ENCODE assay signal across 13 cellular contexts in the genomic region with DNA sequence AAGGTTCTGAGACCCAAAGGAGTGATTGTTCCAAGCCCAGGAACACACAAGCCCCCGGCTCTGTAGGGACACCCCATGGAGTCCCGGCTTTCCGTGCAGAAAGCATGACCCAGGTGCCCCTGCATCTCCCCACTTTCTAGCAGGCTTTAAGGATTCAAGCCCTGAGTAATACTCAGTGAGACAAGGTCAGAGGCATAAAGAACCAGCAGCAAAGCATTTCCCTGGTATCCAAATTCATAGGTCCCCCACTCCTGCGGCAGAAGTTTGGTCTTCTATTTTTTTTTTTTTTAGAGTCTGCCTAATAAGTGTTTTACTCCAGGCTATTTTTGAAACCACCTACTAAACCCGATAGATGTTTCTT. TPM values are rescaled to one million over a fixed set of nuclear protein-coding genes. Genes with fewer than 3 reads are reported as not detected.
DNase-seq lines count a peak whose midpoint lies in the region; ATAC-seq and TF ChIP-seq lines count a peak whose summit lies in the region.
"Had no signal": no experiment of that assay in that cellular context is flagged by ENCODE, and none has a peak within 500 bp of the region (broad histone marks: within the 10 kb centered on the region; RNA-seq: fewer than 3 reads in every experiment).

No MANE protein-coding gene starts in this region.

- peak overlapping the region; percentile 63 for H3K4me3 Mint-ChIP-seq in CD4-positive, alpha-beta T cell
- peak overlapping the region; percentile 55 to 80 (median 69) for H3K4me3 Mint-ChIP-seq in immature natural killer cell

- H3K4me1 Mint-ChIP-seq in CD4-positive, alpha-beta T cell (ENCODE audit: low read depth) = peaks cover 78% of the 10 kb centered on the region
- peaks cover 85 to 88% of the 10 kb centered on the region in 2 donors for H3K4me1 Mint-ChIP-seq in immature natural killer cell

- POLR2A ChIA-PET in CD4-positive, alpha-beta T cell (lab: Charles Lee) = interaction anchor here (3.7 kb wide), 1 partner anchor 16 kb away, joined by 12 read pairs; a partner anchor contains a TSS

- H3K9me3 ChIP-seq in CD4-positive, alpha-beta T cell (ENCODE audit: control insufficient read depth, low read length) = no peaks in the 10 kb centered on the region
- no peaks in the 10 kb centered on the region for H3K9me3 ChIP-seq in skeletal muscle tissue (ENCODE audit: control insufficient read depth in 3 of 3, low read length in 3 of 3)
- H3K9me3 ChIP-seq: gastrocnemius medialis had no signal

- H3K4me1 ChIP-seq in skeletal muscle tissue (ENCODE audit: control insufficient read depth in 3 of 3, insufficient read depth in 3 of 3, low read length in 3 of 3) = peaks cover 19 to 54% (median 34%) of the 10 kb centered on the region in 3 donors

- H3K4me3 ChIP-seq in astrocyte of the cerebellum (ENCODE audit: low read depth, low read length) (peak overlapping the region; percentile 17), skeletal muscle tissue (ENCODE audit: low read length in 3 of 3) (peak overlapping the region in 2 of 3 donors; percentile 17 to 31)

- H3K36me3 ChIP-seq in skeletal muscle tissue (ENCODE audit: control insufficient read depth in 3 of 3, insufficient read depth in 3 of 3, low read length in 3 of 3) = no peaks in the 10 kb centered on the region
- H3K36me3 ChIP-seq: gastrocnemius medialis had no signal

- H3K9me3 Mint-ChIP-seq in CD4-positive, alpha-beta T cell = no peaks in the 10 kb centered on the region
- H3K9me3 Mint-ChIP-seq in immature natural killer cell = no peaks in the 10 kb centered on the region

- H3K27ac ChIP-seq in CD4-positive, alpha-beta T cell (ENCODE audit: low read depth, low read length) = no peak overlapping the region
- H3K27ac ChIP-seq in skeletal muscle tissue (ENCODE audit: low read depth, low read length) = no peak overlapping the region

- no peaks in the 10 kb centered on the region for H3K27me3 ChIP-seq in CD4-positive, alpha-beta T cell (ENCODE audit: control insufficient read depth, insufficient read depth, low read length)
- H3K27me3 ChIP-seq in skeletal muscle tissue (ENCODE audit: control insufficient read depth in 3 of 3, insufficient read depth in 3 of 3, low read length in 3 of 3) = no peaks in the 10 kb centered on the region
- H3K27me3 ChIP-seq: gastrocnemius medialis had no signal

- peak overlapping the region in 2 of 3 donors; percentile 20 to 26 for H3K9ac ChIP-seq in skeletal muscle tissue (ENCODE audit: low read depth in 1 of 3, low read length in 3 of 3)

- no peak for TF ChIP-seq CTCF in CD4-positive, alpha-beta T cell (IDR thresholded peaks at IDR 0.05)
- TF ChIP-seq CTCF in astrocyte of the cerebellum (IDR thresholded peaks at IDR 0.05; ENCODE audit: low read depth, low read length, missing control alignments) = no peak
- TF ChIP-seq CTCF in GM20000 (IDR thresholded peaks at IDR 0.05; ENCODE audit: extremely low read depth, missing control alignments) = no peak

- no peak for DNase-seq in CD4-positive, alpha-beta T cell
- no peak for DNase-seq in astrocyte of the cerebellum (ENCODE audit: low read depth)
- DNase-seq in immature natural killer cell = no peak
- no peak for DNase-seq in SIG-M5 (lab: John Stamatoyannopoulos, UW)
- DNase-seq in activated effector memory CD4-positive, alpha-beta T cell treated with anti-CD3 and anti-CD28 coated beads, Interleukin-2, amount 50 U/mL, for 16 hours = no peak
- DNase-seq in GM20000 (ENCODE audit: low spot score) = no peak
- DNase-seq: COR-L47; gastrocnemius medialis; KBM-7; NCI-H345; stimulated activated CD4-positive, alpha-beta T cell treated with anti-CD3 and anti-CD28 coated beads, Interleukin-4, amount 100 ng/mL, for 4 hours had no signal

- peaks cover 9% of the 10 kb centered on the region for H3K36me3 Mint-ChIP-seq in CD4-positive, alpha-beta T cell (ENCODE audit: low read depth)
- H3K36me3 Mint-ChIP-seq in immature natural killer cell = peaks cover 0 to 3% (median 0%) of the 10 kb centered on the region in 3 donors

- H3K27ac Mint-ChIP-seq in CD4-positive, alpha-beta T cell = peak overlapping the region; percentile 25
- H3K27ac Mint-ChIP-seq in immature natural killer cell = peak overlapping the region; percentile 74 to 87 (median 84)

- no peak for ATAC-seq in CD4-positive, alpha-beta T cell (ENCODE audit: poor library complexity)
- ATAC-seq in HG03196 (IDR thresholded peaks at IDR 0.05; ENCODE audit: unreplicated experiment) = no peak
- ATAC-seq: gastrocnemius medialis had no signal

- H3K27me3 Mint-ChIP-seq in CD4-positive, alpha-beta T cell = no peaks in the 10 kb centered on the region
- H3K27me3 Mint-ChIP-seq in immature natural killer cell (ENCODE audit: low read depth in 3 of 3) = peaks cover 0 to 4% (median under 1%) of the 10 kb centered on the region in 3 donors

- intact Hi-C loops in CD4-positive, alpha-beta T cell (cut with DNase I, micrococcal nuclease) = no loop called here

- in situ Hi-C loops in astrocyte of the cerebellum (cut with HindIII; ENCODE audit: low sequenced_read_pairs) = no loop called here

- CTCF ChIA-PET in CD4-positive, alpha-beta T cell (lab: Charles Lee) = no interaction called here

RNA-seq across cellular contexts. Expression of a gene that starts 16.3 kb away (rescaled TPM):
- 10 to 100 TPM; 19.9 to 21.5 TPM for total RNA-seq in CD4-positive, alpha-beta T cell
- 10 to 100 TPM in 1 of 3 donors, 1 to 10 TPM in 2; 1.7 to 10.7 (median 3.5) TPM for polyA plus RNA-seq in immature natural killer cell
- total RNA-seq in skeletal muscle tissue = 5.7 TPM

RNA-seq across cellular contexts. Expression of a gene that starts 18.0 kb away (rescaled TPM):
- total RNA-seq in CD4-positive, alpha-beta T cell = 10 to 100 TPM; 14.1 to 14.3 TPM
- 10 to 100 TPM; 18.4 to 32.9 (median 26.1) TPM for polyA plus RNA-seq in immature natural killer cell
- total RNA-seq in skeletal muscle tissue = 12.5 TPM
